ENCODE assay signal across 18 cellular contexts in genomic region chr10:93595378-93596288, GRCh38. TPM values are rescaled to one million over a fixed set of nuclear protein-coding genes. Genes with fewer than 3 reads are reported as not detected.
DNase-seq lines count a peak whose midpoint lies in the region; ATAC-seq and TF ChIP-seq lines count a peak whose summit lies in the region.
"Had no signal": no experiment of that assay in that cellular context is flagged by ENCODE, and none has a peak within 500 bp of the region (broad histone marks: within the 10 kb centered on the region; RNA-seq: fewer than 3 reads in every experiment).

No MANE protein-coding gene starts in this region.

- no peaks in the 10 kb centered on the region for H4K20me1 ChIP-seq in GM23248 (ENCODE audit: insufficient read depth)

- H3K9ac ChIP-seq in GM23248: no peak overlapping the region
- no peak overlapping the region for H3K9ac ChIP-seq in subcutaneous abdominal adipose tissue (ENCODE audit: low read length in 5 of 5)

- POLR2A ChIA-PET in CD4-positive, alpha-beta T cell (lab: Charles Lee): interaction anchor here (0.7 kb wide), 1 partner anchor 278 kb away, joined by 3 read pairs; no protein-coding TSS in a partner anchor

- H3K4me2 ChIP-seq in GM23248 (ENCODE audit: unreplicated experiment): no peak overlapping the region

- ATAC-seq in right lobe of liver: peak in 3 of 4 donors; percentile 4 to 24 (median 15)
- no peak for ATAC-seq in CD4-positive, alpha-beta T cell (ENCODE audit: poor library complexity)
- ATAC-seq: K562 had no signal

- H2AFZ ChIP-seq in GM23248: no peak overlapping the region

- no peak overlapping the region for H3K27ac Mint-ChIP-seq in CD4-positive, alpha-beta T cell

- H3K9me2 ChIP-seq in GM23248 (ENCODE audit: insufficient read depth): no peaks in the 10 kb centered on the region

- no peak overlapping the region for H3K4me3 ChIP-seq in GM23248
- no peak overlapping the region for H3K4me3 ChIP-seq in SJSA1
- peak overlapping the region in 1 of 3 donors; percentile 1 for H3K4me3 ChIP-seq in right lobe of liver
- H3K4me3 ChIP-seq in subcutaneous abdominal adipose tissue (ENCODE audit: low read depth in 1 of 5, low read length in 5 of 5): no peak overlapping the region
- H3K4me3 ChIP-seq: HAP-1, K562 had no signal

- peaks cover 23% of the 10 kb centered on the region for H3K27me3 Mint-ChIP-seq in CD4-positive, alpha-beta T cell

- TF ChIP-seq POLR2A in right lobe of liver (IDR thresholded peaks at IDR 0.05): no peak

- H3K4me1 Mint-ChIP-seq in CD4-positive, alpha-beta T cell (ENCODE audit: low read depth): no peaks in the 10 kb centered on the region

- H3K36me3 Mint-ChIP-seq in CD4-positive, alpha-beta T cell (ENCODE audit: low read depth): no peaks in the 10 kb centered on the region

- H3K4me3 Mint-ChIP-seq in CD4-positive, alpha-beta T cell: no peak overlapping the region

- no peaks in the 10 kb centered on the region for H3K36me3 ChIP-seq in GM23248 (ENCODE audit: low read depth)
- peaks cover 3% of the 10 kb centered on the region; the same call in 1 of the 2 replicates for H3K36me3 ChIP-seq in SJSA1
- H3K36me3 ChIP-seq in right lobe of liver: peaks cover 0 to 95% (median 44%) of the 10 kb centered on the region in 4 donors
- peaks cover 0 to 29% (median 11%) of the 10 kb centered on the region in 5 donors for H3K36me3 ChIP-seq in subcutaneous abdominal adipose tissue (ENCODE audit: control insufficient read depth in 5 of 5, insufficient read depth in 5 of 5, low read length in 5 of 5)
- H3K36me3 ChIP-seq: HAP-1 had no signal

- TF ChIP-seq CTCF in right lobe of liver (IDR thresholded peaks at IDR 0.05): no peak
- no peak for TF ChIP-seq CTCF in CD4-positive, alpha-beta T cell (IDR thresholded peaks at IDR 0.05)

- H3K4me1 ChIP-seq in GM23248 (ENCODE audit: insufficient read depth): no peaks in the 10 kb centered on the region
- H3K4me1 ChIP-seq in SJSA1 (replicated peaks): peaks cover 43% of the 10 kb centered on the region
- H3K4me1 ChIP-seq in right lobe of liver: peaks cover 0 to 17% (median 0%) of the 10 kb centered on the region in 4 donors
- H3K4me1 ChIP-seq in subcutaneous abdominal adipose tissue (ENCODE audit: control insufficient read depth in 5 of 5, insufficient read depth in 5 of 5, low read length in 5 of 5): peaks cover 6 to 89% (median 55%) of the 10 kb centered on the region in 5 donors
- H3K4me1 ChIP-seq: HAP-1 had no signal

- intact Hi-C loops in right lobe of liver (cut with DNase I): loop anchor here in 1 of 2 donors (10.0 kb wide), 1 partner anchor 79 kb away; no protein-coding TSS in a partner anchor
- intact Hi-C loops in CD4-positive, alpha-beta T cell (cut with DNase I, micrococcal nuclease): no loop called here

- no peak overlapping the region for H3K27ac ChIP-seq in GM23248
- H3K27ac ChIP-seq in SJSA1: peak overlapping the region; percentile 89
- H3K27ac ChIP-seq in right lobe of liver: peak overlapping the region in 1 of 3 donors; percentile 27
- H3K27ac ChIP-seq in subcutaneous abdominal adipose tissue (ENCODE audit: low read depth, low read length): peak overlapping the region; percentile 39
- H3K27ac ChIP-seq in CD4-positive, alpha-beta T cell (ENCODE audit: low read depth, low read length): no peak overlapping the region

- in situ Hi-C loops in GM23248 (cut with MboI): no loop called here

- DNase-seq in GM23248 (peak; percentile 6), SJSA1 (ENCODE audit: low read depth in 1 of 2, low spot score in 2 of 2) (peak; percentile 89 to 90), right lobe of liver (peak in 1 of 3 donors; percentile 55), amygdala (lab: John Stamatoyannopoulos, UW) (no peak), NCI-H748 treated with DMSO at 0.1 percent for 48 hours (lab: John Stamatoyannopoulos, UW) (no peak)
- DNase-seq in CD4-positive, alpha-beta T cell: no peak
- DNase-seq: C1 segment of cervical spinal cord, DND-41, GDM1, NCI-H1105, NCI-H2081, OCI-M1, SHP77 had no signal

- WGBS in GM23248 (ENCODE audit: low coverage in 1 of 2, low lambda C conversion rate in 2 of 2, missing lambda C conversion rate in 2 of 2), 2 experiments: 48 to 51% methylated on average over 8 of the region's 8 CpGs
- WGBS in right lobe of liver (ENCODE audit: insufficient coverage, low coverage, low lambda C conversion rate, missing lambda C conversion rate): 36% methylated on average over 6 of the region's 8 CpGs

- H3K27me3 ChIP-seq in GM23248 (replicated peaks; ENCODE audit: insufficient read depth): peaks cover 11% of the 10 kb centered on the region
- no peaks in the 10 kb centered on the region for H3K27me3 ChIP-seq in SJSA1 (replicated peaks)
- no peaks in the 10 kb centered on the region for H3K27me3 ChIP-seq in right lobe of liver
- H3K27me3 ChIP-seq in subcutaneous abdominal adipose tissue (ENCODE audit: control insufficient read depth in 5 of 5, insufficient read depth in 4 of 5, low read length in 5 of 5): peaks cover 0 to 7% (median 0%) of the 10 kb centered on the region in 5 donors
- H3K27me3 ChIP-seq in CD4-positive, alpha-beta T cell (ENCODE audit: control insufficient read depth, insufficient read depth, low read length): peaks cover 10% of the 10 kb centered on the region

- H3K9me3 ChIP-seq in GM23248 (ENCODE audit: low read depth) (no peaks in the 10 kb centered on the region), SJSA1 (replicated peaks) (no peaks in the 10 kb centered on the region), right lobe of liver (no peaks in the 10 kb centered on the region), subcutaneous abdominal adipose tissue (ENCODE audit: control insufficient read depth in 5 of 5, low read length in 5 of 5) (no peaks in the 10 kb centered on the region)
- no peaks in the 10 kb centered on the region for H3K9me3 ChIP-seq in CD4-positive, alpha-beta T cell (ENCODE audit: control insufficient read depth, low read length)
- H3K9me3 ChIP-seq: HAP-1 had no signal

- no peaks in the 10 kb centered on the region for H3K79me2 ChIP-seq in GM23248 (ENCODE audit: insufficient read depth)

- CTCF ChIA-PET in CD4-positive, alpha-beta T cell (lab: Charles Lee): no interaction called here

- H3F3A ChIP-seq in GM23248 (ENCODE audit: insufficient read depth): no peaks in the 10 kb centered on the region

- no peaks in the 10 kb centered on the region for H3K9me3 Mint-ChIP-seq in CD4-positive, alpha-beta T cell

RNA-seq across cellular contexts. Expression of gene RBP4, which starts 5.4 kb away (rescaled TPM):
- 1.1 TPM in 1 of 2 replicates, not detected in the other for total RNA-seq in GM23248 (2014; rRNA removed; shearing (Covaris generic))
- polyA plus RNA-seq in GM23248 (2016; fragmentation: Nextera tagmentation; extraction: Ambion mirVana): 0.46 and 0.90 TPM in 2 replicates
- total RNA-seq in SJSA1 (2014; rRNA removed; shearing (Covaris generic)): 15.4 and 19.3 TPM in 2 replicates
- total RNA-seq in right lobe of liver: 1,000 to 10,000 TPM; 4,975 to 8,539 (median 5,621) TPM
- not detected for total RNA-seq in CD4-positive, alpha-beta T cell
- total RNA-seq: NCI-H460, RPMI7951 had no signal
- polyA plus RNA-seq: K562 had no signal

RNA-seq across cellular contexts. Expression of gene PDE6C, which starts 16.7 kb away (rescaled TPM):
- total RNA-seq in GM23248 (2014; rRNA removed; shearing (Covaris generic)): not detected in 2 replicates
- 0.08 TPM in 1 of 2 replicates, not detected in the other for polyA plus RNA-seq in GM23248 (2016; fragmentation: Nextera tagmentation; extraction: Ambion mirVana)
- total RNA-seq in SJSA1 (2014; rRNA removed; shearing (Covaris generic)): not detected in 2 replicates
- total RNA-seq in right lobe of liver: not detected
- not detected for total RNA-seq in CD4-positive, alpha-beta T cell
- total RNA-seq: K562, NCI-H460, RPMI7951 had no signal
- polyA plus RNA-seq: K562 had no signal

RNA-seq across cellular contexts. Expression of gene FFAR4, which starts 29.2 kb away (rescaled TPM):
- not detected in 2 replicates for total RNA-seq in GM23248 (2014; rRNA removed; shearing (Covaris generic))
- polyA plus RNA-seq in GM23248 (2016; fragmentation: Nextera tagmentation; extraction: Ambion mirVana): not detected in 2 replicates
- not detected in 2 replicates for total RNA-seq in SJSA1 (2014; rRNA removed; shearing (Covaris generic))
- total RNA-seq in right lobe of liver: under 1 TPM; 0.07 to 0.27 (median 0.19) TPM
- total RNA-seq in CD4-positive, alpha-beta T cell: not detected
- total RNA-seq: K562, NCI-H460, RPMI7951 had no signal
- polyA plus RNA-seq: K562 had no signal

Comparison
In these comparisons a context has a peak if more than half of its experiments do, and no peak if none do; other contexts are left out.
1. DNase-seq: peak in GM23248 (single experiment) and SJSA1 (2 of 2); none in amygdala (0 of 56), NCI-H748 treated with DMSO at 0.1 percent for 48 hours (single experiment) and CD4-positive, alpha-beta T cell (0 of 10).
2. H3K27ac ChIP-seq: peak in SJSA1 (single experiment) and subcutaneous abdominal adipose tissue (single experiment); none in GM23248 (single experiment) and CD4-positive, alpha-beta T cell (single experiment).
3. RNA of gene RBP4, which starts 5.4 kb away (total RNA-seq): 4,975 to 8,539 TPM in right lobe of liver; 15.4 to 19.3 TPM in SJSA1, 1.1 TPM in GM23248 and not detected in CD4-positive, alpha-beta T cell; every median in the first group is over 100 times any median in the second.